Comparison of ENCODE assay signal across 11 cellular contexts in genomic region chr11:102534261-102534872, GRCh38. TPM values are rescaled to one million over a fixed set of nuclear protein-coding genes. Genes with fewer than 3 reads are reported as not detected.
DNase-seq lines count a peak whose midpoint lies in the region; ATAC-seq and TF ChIP-seq lines count a peak whose summit lies in the region.
"Had no signal": no experiment of that assay in that cellular context is flagged by ENCODE, and none has a peak within 500 bp of the region (broad histone marks: within the 10 kb centered on the region; RNA-seq: fewer than 3 reads in every experiment).

No MANE protein-coding gene starts in this region.

- no peaks in the 10 kb centered on the region for H3K9me3 Mint-ChIP-seq in HFFc6
- H3K9me3 Mint-ChIP-seq in memory B cell = peaks cover 1% of the 10 kb centered on the region
- H3K9me3 Mint-ChIP-seq: natural killer cell had no signal

- H3K27me3 Mint-ChIP-seq in HFFc6 (ENCODE audit: insufficient read depth) (peaks cover 21% of the 10 kb centered on the region), memory B cell (peaks cover 7% of the 10 kb centered on the region)

- peak; percentile 46; the same call in 1 of the 2 replicates for TF ChIP-seq CTCF in HFFc6 (IDR thresholded peaks at IDR 0.05)
- TF ChIP-seq CTCF in VCaP (conservative IDR thresholded peaks at IDR 0.05) = peak; percentile 58; the same call in 1 of the 2 replicates

- H3K27ac Mint-ChIP-seq in HFFc6 (no peak overlapping the region), memory B cell (no peak overlapping the region)
- H3K27ac Mint-ChIP-seq: natural killer cell had no signal

- H3K36me3 Mint-ChIP-seq in HFFc6 (ENCODE audit: low read depth) (no peaks in the 10 kb centered on the region), memory B cell (no peaks in the 10 kb centered on the region)
- H3K36me3 Mint-ChIP-seq: natural killer cell had no signal

- ATAC-seq in memory B cell (ENCODE audit: low read depth) (peak; percentile 90), left colon (no peak)
- ATAC-seq: natural killer cell had no signal

- H3K4me3 Mint-ChIP-seq in HFFc6 = no peak overlapping the region
- H3K4me3 Mint-ChIP-seq in memory B cell = no peak overlapping the region
- H3K4me3 Mint-ChIP-seq: natural killer cell had no signal

- H3K4me1 Mint-ChIP-seq in HFFc6 (ENCODE audit: low read depth) (no peaks in the 10 kb centered on the region; the same call in 1 of the 2 replicates), memory B cell (peaks cover 7% of the 10 kb centered on the region)
- H3K4me1 Mint-ChIP-seq: natural killer cell had no signal

- H3K27ac ChIP-seq in VCaP = no peak overlapping the region

- peak; percentile 8 for DNase-seq in GM03348 (ENCODE audit: low spot score)
- no peak for DNase-seq in HFFc6
- peak in 1 of 2 donors; percentile 9 for DNase-seq in memory B cell (ENCODE audit: low spot score in 2 of 2)
- DNase-seq in left colon = no peak
- no peak for DNase-seq in inferior parietal cortex (ENCODE audit: extremely low spot score)
- no peak for DNase-seq in DMS79 (lab: John Stamatoyannopoulos, UW)
- no peak for DNase-seq in anterior cingulate cortex (lab: John Stamatoyannopoulos, UW)
- DNase-seq: activated gamma-delta T cell treated with Interleukin-2 at 50 U/mL for 16 hours, natural killer cell, NCI-H2029 treated with DMSO at 0.1 percent for 48 hours had no signal

- intact Hi-C loops in left colon (cut with DNase I, micrococcal nuclease) = no loop called here

RNA-seq across cellular contexts. Expression of gene MMP7, which starts 3.8 kb away (rescaled TPM):
- not detected for total RNA-seq in HFFc6 (2021; fragmentation: NEBNext Ultra II Directional; extraction: Animal tissue kit (Norgen Biotek cat#: 25700))
- total RNA-seq in left colon = not detected
- total RNA-seq: natural killer cell had no signal
